8 cellular contexts compared by ENCODE assay signal in the genomic region with DNA sequence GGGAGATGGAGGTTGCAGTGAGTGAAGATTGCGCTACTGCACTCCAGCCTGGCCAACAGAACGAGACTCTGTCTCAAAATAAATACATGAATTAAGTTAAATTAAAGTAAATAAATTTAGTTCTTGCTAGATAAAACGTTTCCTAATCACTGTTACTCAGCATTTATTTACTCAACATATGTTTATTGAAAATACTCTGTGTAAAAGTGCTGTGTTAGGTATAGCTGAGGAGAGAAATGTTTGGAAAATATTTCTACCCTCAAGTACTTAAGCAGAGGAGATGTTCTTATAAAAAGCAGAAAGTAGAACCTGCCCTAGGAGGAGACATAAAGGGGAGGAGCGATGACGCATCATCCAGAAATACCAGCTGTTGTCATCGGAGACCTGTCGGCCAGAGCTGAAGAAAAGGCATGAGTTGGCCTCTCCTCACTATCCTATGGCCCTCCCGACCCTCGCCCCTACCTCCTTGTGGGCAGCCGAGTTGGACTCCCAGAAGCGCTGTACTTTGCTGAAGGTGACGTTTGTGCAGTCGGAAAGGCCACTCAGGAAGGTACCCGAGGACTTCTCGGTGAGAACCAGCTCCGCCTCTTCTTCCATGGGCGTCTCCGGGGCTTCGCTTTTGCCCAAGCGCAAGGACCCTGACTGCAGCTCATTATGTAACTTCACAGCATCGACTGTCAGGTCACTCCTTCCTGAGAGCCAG. TPM values are rescaled to one million over a fixed set of nuclear protein-coding genes. Genes with fewer than 3 reads are reported as not detected.
DNase-seq lines count a peak whose midpoint lies in the region; ATAC-seq and TF ChIP-seq lines count a peak whose summit lies in the region.

No MANE protein-coding gene starts in this region.

- H3K4me3 ChIP-seq in MM.1S (ENCODE audit: low read length) (peak overlapping the region; percentile 93), WERI-Rb-1 (ENCODE audit: low read depth, low read length) (peak overlapping the region; percentile 59), epithelial cell of esophagus (ENCODE audit: low read length) (peak overlapping the region; percentile 91)

- DNase-seq in activated CD4-positive, CD25-positive, alpha-beta regulatory T cell treated with anti-CD3 and anti-CD28 coated beads, Interleukin-2, amount 50 U/mL, for 72 hours: no peak
- DNase-seq in MM.1S (peak; percentile 77), WERI-Rb-1 (no peak), epithelial cell of esophagus (ENCODE audit: low read depth) (peak; percentile 89), myocyte (ENCODE audit: low read depth) (peak; percentile 78)
- no peak for DNase-seq in effector CD4-positive, alpha-beta T cell

- no peak for TF ChIP-seq POLR2A in GM18505 (IDR thresholded peaks at IDR 0.05; ENCODE audit: borderline replicate concordance, extremely low read depth, insufficient read depth, insufficient read length)

- H3K9ac ChIP-seq in MM.1S (ENCODE audit: low read length): peak overlapping the region; percentile 97

- H3K27ac ChIP-seq in MM.1S (ENCODE audit: low read length): peak overlapping the region; percentile 89
- peak overlapping the region; percentile 28 for H3K27ac ChIP-seq in WERI-Rb-1

- peaks cover 11% of the 10 kb centered on the region; the same call in 1 of the 2 replicates for H3F3A ChIP-seq in MM.1S (ENCODE audit: insufficient read depth, low read length)

- no peaks in the 10 kb centered on the region for H3K4me1 ChIP-seq in MM.1S (ENCODE audit: low read length)

- H3K9me2 ChIP-seq in MM.1S (replicated peaks; ENCODE audit: insufficient read depth, low read length): no peaks in the 10 kb centered on the region

- no peaks in the 10 kb centered on the region for H4K20me1 ChIP-seq in MM.1S (ENCODE audit: insufficient read depth, low read length)

- H3K27me3 ChIP-seq in MM.1S (replicated peaks; ENCODE audit: insufficient read depth, low read length) (no peaks in the 10 kb centered on the region), WERI-Rb-1 (ENCODE audit: insufficient read depth, low read depth, severe bottlenecking) (no peaks in the 10 kb centered on the region)

- H3K9me3 ChIP-seq in MM.1S (replicated peaks; ENCODE audit: insufficient read depth, low read length): no peaks in the 10 kb centered on the region
- no peaks in the 10 kb centered on the region for H3K9me3 ChIP-seq in WERI-Rb-1 (ENCODE audit: severe bottlenecking)

- peaks cover 32% of the 10 kb centered on the region for H3K79me2 ChIP-seq in MM.1S (ENCODE audit: low read length)

- peak overlapping the region; percentile 83 for H3K4me2 ChIP-seq in MM.1S (ENCODE audit: low read depth, low read length)

- peak; percentile 25 to 32 for ATAC-seq in activated CD4-positive, CD25-positive, alpha-beta regulatory T cell treated with anti-CD3 and anti-CD28 coated beads, Interleukin-2, amount 50 U/mL, for 24 hours
- no peak for ATAC-seq in GM18505 (IDR thresholded peaks at IDR 0.05; ENCODE audit: unreplicated experiment)

- 0 out of 2 replicates have a peak, but pooled peaks cover 2% of the 10 kb centered on the region for H3K36me3 ChIP-seq in MM.1S (replicated peaks; ENCODE audit: insufficient read depth, low read length)
- H3K36me3 ChIP-seq in WERI-Rb-1: peaks cover 27% of the 10 kb centered on the region

- TF ChIP-seq CTCF in MM.1S (IDR thresholded peaks at IDR 0.05; ENCODE audit: low read length) (no peak), WERI-Rb-1 (IDR thresholded peaks at IDR 0.05; ENCODE audit: low read depth, low read length) (no peak), epithelial cell of esophagus (IDR thresholded peaks at IDR 0.05; ENCODE audit: insufficient read depth, low read depth, low read length, missing control alignments) (no peak)

- 0 out of 2 replicates have a peak overlapping the region, but pooled peaks have one; percentile 18 for H2AFZ ChIP-seq in MM.1S (ENCODE audit: low read length)

RNA-seq across cellular contexts. Expression of a gene that starts 1.1 kb away (rescaled TPM):
- 25.6 and 26.5 TPM in 2 replicates for total RNA-seq in myocyte
- 28.1 TPM for polyA plus RNA-seq in myocyte (2012)

RNA-seq across cellular contexts. Expression of a gene that starts 26.0 kb away (rescaled TPM):
- total RNA-seq in myocyte: 463 and 464 TPM in 2 replicates
- 680 TPM for polyA plus RNA-seq in myocyte (2012)

RNA-seq across cellular contexts. Expression of a gene that starts 45.8 kb away (rescaled TPM):
- 25.1 and 26.8 TPM in 2 replicates for total RNA-seq in myocyte
- 40.5 TPM for polyA plus RNA-seq in myocyte (2012)

RNA-seq across cellular contexts. Expression of a gene that starts 46.0 kb away (rescaled TPM):
- 42.1 and 49.9 TPM in 2 replicates for total RNA-seq in myocyte
- polyA plus RNA-seq in myocyte (2012): 45.1 TPM

Comparison
In these comparisons a context has a peak if more than half of its experiments do, and no peak if none do; other contexts are left out.
1. DNase-seq: peak in MM.1S (single experiment), epithelial cell of esophagus (single experiment) and myocyte (single experiment); none in activated CD4-positive, CD25-positive, alpha-beta regulatory T cell treated with anti-CD3 and anti-CD28 coated beads, Interleukin-2, amount 50 U/mL, for 72 hours (single experiment), WERI-Rb-1 (single experiment) and effector CD4-positive, alpha-beta T cell (single experiment).
2. Peak in every context shown above with its lines, with median percentiles within 50 percentile points of each other: H3K4me3 ChIP-seq.